Comparison of ENCODE assay signal across 13 cellular contexts in the genomic region with DNA sequence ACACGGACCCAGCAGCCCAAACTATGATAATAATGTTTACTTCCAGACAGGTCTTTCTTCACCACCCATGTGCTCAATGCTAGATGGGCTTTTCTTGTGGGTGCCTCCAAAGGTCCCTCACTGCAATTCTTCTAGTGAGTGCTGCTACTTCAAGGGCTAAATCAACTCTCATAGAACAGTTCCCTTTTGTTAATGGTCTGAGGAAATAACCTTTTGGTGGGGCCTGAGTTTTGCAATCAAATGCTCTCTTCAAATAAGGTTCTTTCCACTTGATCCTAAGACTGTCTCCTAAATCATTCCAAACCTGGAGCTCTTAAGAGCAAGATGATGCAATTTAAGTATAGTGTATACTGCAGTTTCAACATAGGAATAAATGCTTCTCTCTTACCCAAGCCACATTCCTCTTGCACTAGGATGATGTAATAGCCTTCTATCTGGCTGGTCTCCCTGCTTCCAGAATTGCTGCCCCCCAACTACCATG. TPM values are rescaled to one million over a fixed set of nuclear protein-coding genes. Genes with fewer than 3 reads are reported as not detected.
DNase-seq lines count a peak whose midpoint lies in the region; ATAC-seq and TF ChIP-seq lines count a peak whose summit lies in the region.
"Had no signal": no experiment of that assay in that cellular context is flagged by ENCODE, and none has a peak within 500 bp of the region (broad histone marks: within the 10 kb centered on the region; RNA-seq: fewer than 3 reads in every experiment).

No MANE protein-coding gene starts in this region.

- H3K4me3 ChIP-seq in AG04450 (ENCODE audit: low read depth, low read length) (no peak overlapping the region), foreskin fibroblast (ENCODE audit: low read depth in 1 of 2, low read length in 2 of 2) (no peak overlapping the region)
- H3K4me3 ChIP-seq: transverse colon had no signal

- ATAC-seq in HG03159 (IDR thresholded peaks at IDR 0.05; ENCODE audit: unreplicated experiment): no peak
- ATAC-seq: foreskin keratinocyte had no signal

- TF ChIP-seq CTCF in AG04450 (IDR thresholded peaks at IDR 0.05; ENCODE audit: low read depth, low read length) (no peak), foreskin fibroblast (IDR thresholded peaks at IDR 0.05; ENCODE audit: low read depth, low read length) (no peak)

- no peaks in the 10 kb centered on the region for H3K9me3 ChIP-seq in AG04450 (ENCODE audit: control insufficient read depth, insufficient read depth, low read length)
- H3K9me3 ChIP-seq: transverse colon had no signal

- POLR2A ChIA-PET in AG04450 (lab: Yijun Ruan, JAX): interaction anchor here (1.4 kb wide), 1 partner anchor 45 kb away, joined by 4 read pairs; no protein-coding TSS in a partner anchor

- H3K27ac ChIP-seq in AG04450 (ENCODE audit: low read depth, low read length): peak overlapping the region; percentile 43
- H3K27ac ChIP-seq: foreskin keratinocyte, transverse colon had no signal

- CTCF ChIA-PET in AG04450 (lab: Charles Lee): no interaction called here

- H3K27me3 ChIP-seq in AG04450 (ENCODE audit: control insufficient read depth, insufficient read depth, low read length): no peaks in the 10 kb centered on the region
- H3K27me3 ChIP-seq: foreskin keratinocyte, transverse colon had no signal

- DNase-seq in AG04450 (ENCODE audit: low read depth, low spot score) (peak; percentile 44), HCEC 1CT (peak; percentile 79), SKM-1 treated with dmso at 0.1 percent for 144 hours (lab: John Stamatoyannopoulos, UW; ENCODE audit: unreplicated experiment) (peak; percentile 78), foreskin fibroblast (peak; percentile 32 to 64), NCI-H1105 (lab: John Stamatoyannopoulos, UW) (no peak), foreskin melanocyte (no peak)
- no peak for DNase-seq in activated CD4-positive, CD25-positive, alpha-beta regulatory T cell (lab: John Stamatoyannopoulos, UW)
- DNase-seq: activated CD4-positive, alpha-beta T cell treated with anti-CD3 and anti-CD28 coated beads, Interleukin-2, amount 10 ng/mL, durations not matched to agents 7 days and 5 days; C1 segment of cervical spinal cord; foreskin keratinocyte; right cardiac atrium; transverse colon had no signal

RNA-seq across cellular contexts. Expression of a gene that starts 6.0 kb away (rescaled TPM):
- 3.5 and 7.3 TPM in 2 replicates for polyA plus RNA-seq in AG04450 (2011; rRNA removed)
- 7.5 and 7.9 TPM in 2 replicates for polyA minus RNA-seq in AG04450 (2011; rRNA and poly(A)+ RNA removed)

Comparison
In these comparisons a context has a peak if more than half of its experiments do, and no peak if none do; other contexts are left out.
1. DNase-seq: peak in AG04450 (single experiment), HCEC 1CT (single experiment), SKM-1 treated with dmso at 0.1 percent for 144 hours (single experiment) and foreskin fibroblast (2 of 2); none in activated CD4-positive, CD25-positive, alpha-beta regulatory T cell (0 of 4), NCI-H1105 (single experiment) and foreskin melanocyte (single experiment).